ENCODE assay signal across 27 cellular contexts in genomic region chr20:57470666-57471495, GRCh38. TPM values are rescaled to one million over a fixed set of nuclear protein-coding genes. Genes with fewer than 3 reads are reported as not detected.
DNase-seq lines count a peak whose midpoint lies in the region; ATAC-seq and TF ChIP-seq lines count a peak whose summit lies in the region.
"Had no signal": no experiment of that assay in that cellular context is flagged by ENCODE, and none has a peak within 500 bp of the region (broad histone marks: within the 10 kb centered on the region; RNA-seq: fewer than 3 reads in every experiment).

No MANE protein-coding gene starts in this region.

- intact Hi-C loops in left ventricle myocardium inferior (cut with micrococcal nuclease) (no loop called here), upper lobe of right lung (cut with DNase I) (no loop called here), adrenal gland (cut with DNase I) (no loop called here)

- no peak overlapping the region for H3K27ac Mint-ChIP-seq in activated T-cell treated with anti-CD3 and anti-CD28 coated beads, Interleukin-2, amount 50 U/mL, for 72 hours
- H3K27ac Mint-ChIP-seq: stimulated activated naive CD8-positive, alpha-beta T cell treated with anti-CD3 and anti-CD28 coated beads, Interleukin-15, Interleukin-2, amounts not matched to agents 100 ng/mL and 50 ng/mL, for 24 hours; T-helper 17 cell had no signal

- no peaks in the 10 kb centered on the region for H3K36me3 Mint-ChIP-seq in activated T-cell treated with anti-CD3 and anti-CD28 coated beads, Interleukin-2, amount 50 U/mL, for 72 hours (ENCODE audit: insufficient read depth in 2 of 2)
- H3K36me3 Mint-ChIP-seq: naive B cell had no signal

- H3K36me3 ChIP-seq in cardiac muscle cell = no peaks in the 10 kb centered on the region
- no peaks in the 10 kb centered on the region for H3K36me3 ChIP-seq in left ventricle myocardium inferior
- no peaks in the 10 kb centered on the region for H3K36me3 ChIP-seq in iPS-15b (ENCODE audit: control insufficient read depth, insufficient read depth, low read length)
- no peaks in the 10 kb centered on the region for H3K36me3 ChIP-seq in neutrophil
- H3K36me3 ChIP-seq in upper lobe of right lung = no peaks in the 10 kb centered on the region
- H3K36me3 ChIP-seq in adrenal gland (replicated peaks in 1 of 2) = no peaks in the 10 kb centered on the region
- H3K36me3 ChIP-seq: brain microvascular endothelial cell, uterus had no signal

- peak overlapping the region; percentile 54 for H3K9ac ChIP-seq in iPS-15b (ENCODE audit: low read depth, low read length)

- H3K27me3 Mint-ChIP-seq in activated T-cell treated with anti-CD3 and anti-CD28 coated beads, Interleukin-2, amount 50 U/mL, for 72 hours (ENCODE audit: low read depth) = no peaks in the 10 kb centered on the region
- H3K27me3 Mint-ChIP-seq: stimulated activated naive CD8-positive, alpha-beta T cell treated with anti-CD3 and anti-CD28 coated beads, Interleukin-15, Interleukin-2, amounts not matched to agents 100 ng/mL and 50 ng/mL, for 24 hours had no signal

- TF ChIP-seq CTCF in cardiac muscle cell (IDR thresholded peaks at IDR 0.05; ENCODE audit: low read depth, low read length) (no peak), left ventricle myocardium inferior (IDR thresholded peaks at IDR 0.05; ENCODE audit: borderline replicate concordance) (no peak), neutrophil (IDR thresholded peaks at IDR 0.05) (no peak), upper lobe of right lung (IDR thresholded peaks at IDR 0.05) (no peak), adrenal gland (IDR thresholded peaks at IDR 0.05) (no peak)

- peaks cover 20% of the 10 kb centered on the region for H3K4me1 Mint-ChIP-seq in activated T-cell treated with anti-CD3 and anti-CD28 coated beads, Interleukin-2, amount 50 U/mL, for 72 hours (ENCODE audit: low read depth)

- H3K9me3 ChIP-seq in cardiac muscle cell (ENCODE audit: low read depth) (no peaks in the 10 kb centered on the region), left ventricle myocardium inferior (replicated peaks) (no peaks in the 10 kb centered on the region), iPS-15b (ENCODE audit: control insufficient read depth, insufficient read depth, low read length) (no peaks in the 10 kb centered on the region), neutrophil (no peaks in the 10 kb centered on the region), upper lobe of right lung (no peaks in the 10 kb centered on the region), adrenal gland (replicated peaks in 1 of 3) (no peaks in the 10 kb centered on the region)
- H3K9me3 ChIP-seq: testis, uterus had no signal

- H3K27me3 ChIP-seq in cardiac muscle cell (no peaks in the 10 kb centered on the region), left ventricle myocardium inferior (ENCODE audit: low read depth) (peaks cover 30% of the 10 kb centered on the region), iPS-15b (ENCODE audit: control insufficient read depth, insufficient read depth, low read length) (no peaks in the 10 kb centered on the region), neutrophil (no peaks in the 10 kb centered on the region), upper lobe of right lung (no peaks in the 10 kb centered on the region), adrenal gland (no peaks in the 10 kb centered on the region)
- H3K27me3 ChIP-seq: testis, uterus had no signal

- no peak overlapping the region for H3K4me3 ChIP-seq in cardiac muscle cell
- no peak overlapping the region for H3K4me3 ChIP-seq in left ventricle myocardium inferior
- H3K4me3 ChIP-seq in iPS-15b (ENCODE audit: low read depth, low read length) = no peak overlapping the region
- H3K4me3 ChIP-seq in neutrophil (ENCODE audit: low read depth in 1 of 2, low read length in 1 of 2) = no peak overlapping the region
- no peak overlapping the region for H3K4me3 ChIP-seq in upper lobe of right lung
- no peak overlapping the region for H3K4me3 ChIP-seq in adrenal gland
- H3K4me3 ChIP-seq: PC-9, testis, uterus had no signal

- no peak for ATAC-seq in upper lobe of right lung
- ATAC-seq in activated T-cell treated with anti-CD3 and anti-CD28 coated beads, Interleukin-2, amount 50 U/mL, for 72 hours (replicated peaks in 1 of 2) = no peak
- ATAC-seq: T-helper 17 cell had no signal

- H3K4me3 Mint-ChIP-seq in activated T-cell treated with anti-CD3 and anti-CD28 coated beads, Interleukin-2, amount 50 U/mL, for 72 hours = no peak overlapping the region
- H3K4me3 Mint-ChIP-seq: naive B cell; stimulated activated naive CD8-positive, alpha-beta T cell treated with anti-CD3 and anti-CD28 coated beads, Interleukin-15, Interleukin-2, amounts not matched to agents 100 ng/mL and 50 ng/mL, for 24 hours; T-helper 17 cell had no signal

- DNase-seq in cardiac muscle cell (ENCODE audit: low read depth in 1 of 2, low spot score in 1 of 2) (no peak), left ventricle myocardium inferior (no peak), upper lobe of right lung (peak; percentile 53), adrenal gland (no peak)
- DNase-seq in stimulated activated CD4-positive, alpha-beta T cell treated with anti-CD3 and anti-CD28 coated beads, Interleukin-2, amount 100 ng/mL, for 48 hours = no peak
- no peak for DNase-seq in activated T-cell treated with anti-CD3 and anti-CD28 coated beads, Interleukin-2, amount 50 U/mL, for 72 hours
- DNase-seq: activated CD4-positive, CD25-positive, alpha-beta regulatory T cell; activated naive CD4-positive, alpha-beta T cell treated with anti-CD3 and anti-CD28 coated beads, Interleukin-2, amount 50 U/mL, for 16 hours; amygdala; brain microvascular endothelial cell; DMS79; GDM1; KG1; midbrain; naive B cell; NCI-H2081; NCI-H524 treated with DMSO at 0.1 percent for 48 hours; PC-9; T-helper 17 cell; testis; uterus had no signal

- no peak for TF ChIP-seq POLR2A in adrenal gland (IDR thresholded peaks at IDR 0.05)

- 54 to 68% (median 64%) methylated on average over 13 to 18 of the region's 18 CpGs for WGBS in adrenal gland, 4 donors

- H3K9me3 Mint-ChIP-seq in activated T-cell treated with anti-CD3 and anti-CD28 coated beads, Interleukin-2, amount 50 U/mL, for 72 hours = no peaks in the 10 kb centered on the region
- H3K9me3 Mint-ChIP-seq: stimulated activated naive CD8-positive, alpha-beta T cell treated with anti-CD3 and anti-CD28 coated beads, Interleukin-15, Interleukin-2, amounts not matched to agents 100 ng/mL and 50 ng/mL, for 24 hours had no signal

- peak overlapping the region; percentile 99 for H3K27ac ChIP-seq in cardiac muscle cell
- no peak overlapping the region for H3K27ac ChIP-seq in left ventricle myocardium inferior (replicated peaks)
- peak overlapping the region; percentile 80 for H3K27ac ChIP-seq in neutrophil
- H3K27ac ChIP-seq in upper lobe of right lung = no peak overlapping the region
- H3K27ac ChIP-seq in adrenal gland = no peak overlapping the region
- H3K27ac ChIP-seq: brain microvascular endothelial cell, PC-9, testis, uterus had no signal

- H3K4me1 ChIP-seq in cardiac muscle cell (ENCODE audit: low read depth) (peaks cover 56% of the 10 kb centered on the region), left ventricle myocardium inferior (peaks cover 40% of the 10 kb centered on the region), iPS-15b (ENCODE audit: control insufficient read depth, insufficient read depth, low read length) (peaks cover 8% of the 10 kb centered on the region), neutrophil (ENCODE audit: control insufficient read depth in 1 of 2, insufficient read depth in 1 of 2, low read depth in 1 of 2, low read length in 1 of 2) (peaks cover 69 to 75% of the 10 kb centered on the region in 2 experiments), upper lobe of right lung (peaks cover 14% of the 10 kb centered on the region), adrenal gland (replicated peaks in 1 of 2) (no peaks in the 10 kb centered on the region)
- H3K4me1 ChIP-seq: testis, uterus had no signal

RNA-seq across cellular contexts. Expression of gene CTCFL, which starts 54.1 kb away (rescaled TPM):
- total RNA-seq in cardiac muscle cell (0.09 TPM in 1 of 2 replicates, not detected in the other), left ventricle myocardium inferior (not detected), upper lobe of right lung (not detected), adrenal gland (under 1 TPM in 2 of 8 donors, not detected in 6; 0.14 to 0.27 TPM)
- polyA plus RNA-seq in cardiac muscle cell (0.09 TPM in 1 of 2 replicates, not detected in the other), adrenal gland (under 1 TPM in 1 of 3 donors, not detected in 2; 0.08 TPM)
- not detected for total RNA-seq in activated T-cell treated with anti-CD3 and anti-CD28 coated beads, Interleukin-2, amount 50 U/mL, for 72 hours
- total RNA-seq: cerebellum, fibroblast of lung, omental fat pad, PC-9, T-helper 17 cell had no signal
- polyA plus RNA-seq: fibroblast of lung had no signal

Comparison
In these comparisons a context has a peak if more than half of its experiments do, and no peak if none do; other contexts are left out.
1. H3K27ac ChIP-seq: peak in cardiac muscle cell (single experiment) and neutrophil (single experiment); none in left ventricle myocardium inferior (single experiment), upper lobe of right lung (single experiment) and adrenal gland (0 of 5).